In the genomic region with DNA sequence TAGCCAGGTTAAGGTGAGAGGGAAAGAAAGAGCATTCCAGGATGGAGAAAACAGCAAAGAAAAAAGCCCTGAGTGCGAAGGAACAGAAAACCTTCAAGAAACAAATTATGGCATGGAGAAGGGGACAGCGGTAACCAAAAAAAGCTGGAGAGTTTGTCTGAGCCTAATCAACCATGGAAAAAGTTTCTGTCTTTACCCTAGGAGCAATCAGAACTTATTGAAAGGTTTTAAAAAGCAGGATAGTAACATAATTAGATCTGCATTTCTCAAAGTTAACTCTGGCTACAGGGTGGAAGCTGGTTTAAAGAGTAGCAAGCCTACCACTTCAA, we compare ENCODE assay signal across 9 cellular contexts.
"Had no signal": no experiment of that assay in that cellular context is flagged by ENCODE, and none has a peak within 500 bp of the region (broad histone marks: within the 10 kb centered on the region; RNA-seq: fewer than 3 reads in every experiment).

No MANE protein-coding gene starts in this region.

- H3K36me3 ChIP-seq: upper lobe of left lung had no signal

- H3K27me3 ChIP-seq: testis, upper lobe of left lung had no signal

- H3K4me3 ChIP-seq: lung, testis, upper lobe of left lung had no signal

- H3K9me3 Mint-ChIP-seq: activated CD4-positive, alpha-beta memory T cell treated with anti-CD3 and anti-CD28 coated beads, Interleukin-2, amount 10 ng/mL, durations not matched to agents 7 days and 5 days; activated CD4-positive, alpha-beta T cell treated with anti-CD3 and anti-CD28 coated beads, Interleukin-2, amount 10 ng/mL, durations not matched to agents 24 days and 14 days; activated naive CD4-positive, alpha-beta T cell treated with anti-CD3 and anti-CD28 coated beads, Interleukin-2, amount 10 ng/mL, durations not matched to agents 7 days and 5 days; naive thymus-derived CD8-positive, alpha-beta T cell had no signal

- H3K27me3 Mint-ChIP-seq: activated CD4-positive, alpha-beta memory T cell treated with anti-CD3 and anti-CD28 coated beads, Interleukin-2, amount 10 ng/mL, durations not matched to agents 7 days and 5 days; activated CD4-positive, alpha-beta T cell treated with anti-CD3 and anti-CD28 coated beads, Interleukin-2, amount 10 ng/mL, durations not matched to agents 24 days and 14 days; activated naive CD4-positive, alpha-beta T cell treated with anti-CD3 and anti-CD28 coated beads, Interleukin-2, amount 10 ng/mL, durations not matched to agents 7 days and 5 days; naive thymus-derived CD8-positive, alpha-beta T cell; stimulated activated naive B cell treated with anti-CD40 and anti-IgM and Interleukin-4, amounts not matched to agents 10 μg/mL and 1 μg/mL and 100 μg/mL, for 72 hours had no signal

- H3K27ac Mint-ChIP-seq: activated CD4-positive, alpha-beta memory T cell treated with anti-CD3 and anti-CD28 coated beads, Interleukin-2, amount 10 ng/mL, durations not matched to agents 7 days and 5 days; activated CD4-positive, alpha-beta T cell treated with anti-CD3 and anti-CD28 coated beads, Interleukin-2, amount 10 ng/mL, durations not matched to agents 24 days and 14 days; activated naive CD4-positive, alpha-beta T cell treated with anti-CD3 and anti-CD28 coated beads, Interleukin-2, amount 10 ng/mL, durations not matched to agents 7 days and 5 days; stimulated activated naive B cell treated with anti-CD40 and anti-IgM and Interleukin-4, amounts not matched to agents 10 μg/mL and 1 μg/mL and 100 μg/mL, for 72 hours had no signal

- H3K9me3 ChIP-seq: testis, upper lobe of left lung had no signal

- H3K27ac ChIP-seq: testis, upper lobe of left lung had no signal

- DNase-seq: kidney had no signal

- H3K36me3 Mint-ChIP-seq: activated naive CD4-positive, alpha-beta T cell treated with anti-CD3 and anti-CD28 coated beads, Interleukin-2, amount 10 ng/mL, durations not matched to agents 7 days and 5 days; stimulated activated naive B cell treated with anti-CD40 and anti-IgM and Interleukin-4, amounts not matched to agents 10 μg/mL and 1 μg/mL and 100 μg/mL, for 72 hours had no signal

- H3K4me3 Mint-ChIP-seq: activated CD4-positive, alpha-beta memory T cell treated with anti-CD3 and anti-CD28 coated beads, Interleukin-2, amount 10 ng/mL, durations not matched to agents 7 days and 5 days; activated CD4-positive, alpha-beta T cell treated with anti-CD3 and anti-CD28 coated beads, Interleukin-2, amount 10 ng/mL, durations not matched to agents 24 days and 14 days; activated naive CD4-positive, alpha-beta T cell treated with anti-CD3 and anti-CD28 coated beads, Interleukin-2, amount 10 ng/mL, durations not matched to agents 7 days and 5 days; stimulated activated naive B cell treated with anti-CD40 and anti-IgM and Interleukin-4, amounts not matched to agents 10 μg/mL and 1 μg/mL and 100 μg/mL, for 72 hours had no signal
